ENCODE assay signal across 8 cellular contexts in the genomic region with DNA sequence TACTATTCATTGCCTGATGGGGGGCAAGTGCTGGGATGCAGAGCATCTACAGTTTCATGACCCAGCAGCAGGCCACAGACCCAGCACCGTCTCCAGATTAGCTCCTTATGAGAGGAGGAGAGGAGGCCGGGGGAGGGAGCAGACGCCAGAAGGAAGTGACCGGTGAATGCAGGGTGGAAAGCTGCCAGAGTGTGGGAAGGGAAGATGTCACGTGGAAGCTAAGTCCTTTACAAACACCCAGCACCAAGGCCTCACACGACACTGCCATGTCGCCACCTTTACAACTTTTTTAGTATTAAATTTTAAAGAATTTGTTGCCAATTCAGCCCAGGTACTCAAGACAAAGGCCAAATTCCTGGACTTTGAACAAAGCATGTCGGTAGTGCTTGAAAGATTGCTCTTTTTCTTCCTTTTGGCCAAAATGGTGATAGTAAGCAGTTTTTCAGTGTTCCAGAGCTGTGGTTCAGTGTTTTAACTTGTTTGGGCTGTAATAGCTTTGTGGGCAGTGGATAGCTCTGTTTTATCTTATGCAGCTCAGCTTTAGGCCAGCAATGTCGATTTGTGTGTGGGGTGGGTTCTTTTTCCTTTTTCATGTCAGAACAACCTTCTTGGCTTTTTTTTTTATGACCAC. TPM values are rescaled to one million over a fixed set of nuclear protein-coding genes. Genes with fewer than 3 reads are reported as not detected.
DNase-seq lines count a peak whose midpoint lies in the region; ATAC-seq and TF ChIP-seq lines count a peak whose summit lies in the region.

No MANE protein-coding gene starts in this region.

- DNase-seq in DMS53 (lab: John Stamatoyannopoulos, UW) (peak; percentile 72), amygdala (lab: John Stamatoyannopoulos, UW) (peak in 44 of 56 donors; percentile 12 to 88 (median 46)), heart right ventricle (peak; percentile 75 to 95), putamen (ENCODE audit: low spot score) (peak; percentile 60), NCI-H1417 (lab: John Stamatoyannopoulos, UW) (no peak), T-helper 1 cell (no peak), DMS79 (lab: John Stamatoyannopoulos, UW) (no peak)
- no peak for DNase-seq in stimulated activated naive CD8-positive, alpha-beta T cell treated with anti-CD3 and anti-CD28 coated beads, Interleukin-15, amount 100 ng/mL, for 72 hours

- H3K4me3 Mint-ChIP-seq in stimulated activated naive CD8-positive, alpha-beta T cell treated with anti-CD3 and anti-CD28 coated beads, Interleukin-15, amount 100 ng/mL, for 72 hours, result no peak overlapping the region

- 13 to 17% methylated on average over 9 of the region's 9 CpGs for WGBS in heart right ventricle, 2 donors

- no peaks in the 10 kb centered on the region for H3K9me3 ChIP-seq in heart right ventricle

- H3K4me1 ChIP-seq in heart right ventricle, result peaks cover 21 to 100% (median 83%) of the 10 kb centered on the region in 9 donors

- H3K36me3 ChIP-seq in heart right ventricle, result peaks cover 0 to 77% (median 6%) of the 10 kb centered on the region in 9 donors

- H3K27me3 ChIP-seq in heart right ventricle, result no peaks in the 10 kb centered on the region

- H3K27ac Mint-ChIP-seq in stimulated activated naive CD8-positive, alpha-beta T cell treated with anti-CD3 and anti-CD28 coated beads, Interleukin-15, amount 100 ng/mL, for 72 hours, result peak overlapping the region in 1 of 2 donors; percentile 8

- no peak for TF ChIP-seq CTCF in heart right ventricle (IDR thresholded peaks at IDR 0.05)

- peaks cover 35% of the 10 kb centered on the region for H3K4me1 Mint-ChIP-seq in stimulated activated naive CD8-positive, alpha-beta T cell treated with anti-CD3 and anti-CD28 coated beads, Interleukin-15, amount 100 ng/mL, for 72 hours

- H3K27me3 Mint-ChIP-seq in stimulated activated naive CD8-positive, alpha-beta T cell treated with anti-CD3 and anti-CD28 coated beads, Interleukin-15, amount 100 ng/mL, for 72 hours, result no peaks in the 10 kb centered on the region

- H3K4me3 ChIP-seq in heart right ventricle, result no peak overlapping the region

- intact Hi-C loops in heart right ventricle (cut with DNase I), result no loop called here

- ATAC-seq in heart right ventricle, result peak; percentile 45 to 87 (median 82)
- no peak for ATAC-seq in stimulated activated naive CD8-positive, alpha-beta T cell treated with anti-CD3 and anti-CD28 coated beads, Interleukin-15, amount 100 ng/mL, for 72 hours

- no peaks in the 10 kb centered on the region for H3K9me3 Mint-ChIP-seq in stimulated activated naive CD8-positive, alpha-beta T cell treated with anti-CD3 and anti-CD28 coated beads, Interleukin-15, amount 100 ng/mL, for 72 hours

- H3K27ac ChIP-seq in heart right ventricle, result peak overlapping the region in 9 of 10 donors; percentile 47 to 87 (median 75)

RNA-seq across cellular contexts. Expression of a gene that starts 58.2 kb away (rescaled TPM):
- total RNA-seq in heart right ventricle, result 100 to 1,000 TPM in 8 of 10 donors, 10 to 100 TPM in 2; 86.8 to 156 (median 139) TPM
- 10 to 100 TPM; 14.7 to 21.3 TPM for polyA plus RNA-seq in heart right ventricle

Comparison
In these comparisons a context has a peak if more than half of its experiments do, and no peak if none do; other contexts are left out.
1. DNase-seq: peak in DMS53 (single experiment), amygdala (44 of 56), heart right ventricle (2 of 2) and putamen (single experiment); none in stimulated activated naive CD8-positive, alpha-beta T cell treated with anti-CD3 and anti-CD28 coated beads, Interleukin-15, amount 100 ng/mL, for 72 hours (0 of 2), NCI-H1417 (0 of 3), T-helper 1 cell (0 of 5) and DMS79 (single experiment).